In genomic region chr16:20899503-20900298, GRCh38 we compare ENCODE assay signal across 8 cellular contexts. TPM values are rescaled to one million over a fixed set of nuclear protein-coding genes. Genes with fewer than 3 reads are reported as not detected.
DNase-seq lines count a peak whose midpoint lies in the region; ATAC-seq and TF ChIP-seq lines count a peak whose summit lies in the region.

No MANE protein-coding gene starts in this region.

- intact Hi-C loops in spleen (cut with DNase I; ENCODE audit: low total_unique reads): no loop called here

- H3K36me3 Mint-ChIP-seq in activated naive CD8-positive, alpha-beta T cell treated with anti-CD3 and anti-CD28 coated beads for 36 hours: peaks cover 35% of the 10 kb centered on the region

- H3K27ac Mint-ChIP-seq in activated naive CD8-positive, alpha-beta T cell treated with anti-CD3 and anti-CD28 coated beads for 36 hours: peak overlapping the region; percentile 91

- WGBS in spleen, 5 donors: 0 to 2% (median 1%) methylated on average over 23 of the region's 23 CpGs

- H3K9me3 Mint-ChIP-seq in activated naive CD8-positive, alpha-beta T cell treated with anti-CD3 and anti-CD28 coated beads for 36 hours: peaks cover 3% of the 10 kb centered on the region

- no peak for TF ChIP-seq POLR2A in spleen (IDR thresholded peaks at IDR 0.05)

- peak overlapping the region; percentile 83 for H3K4me3 Mint-ChIP-seq in activated naive CD8-positive, alpha-beta T cell treated with anti-CD3 and anti-CD28 coated beads for 36 hours

- H3K4me3 ChIP-seq in BE2C (ENCODE audit: low read depth, low read length) (peak overlapping the region; percentile 87), HUES48 (ENCODE audit: low read depth, low read length) (peak overlapping the region; percentile 80), iPS-18a (ENCODE audit: low read length) (peak overlapping the region; percentile 91), spleen (peak overlapping the region; percentile 70 to 94 (median 90))

- H3K27me3 ChIP-seq in BE2C (no peaks in the 10 kb centered on the region), HUES48 (ENCODE audit: control insufficient read depth, insufficient read depth, low read length) (no peaks in the 10 kb centered on the region), iPS-18a (ENCODE audit: control insufficient read depth, insufficient read depth, low read length) (no peaks in the 10 kb centered on the region), spleen (replicated peaks in 1 of 7) (no peaks in the 10 kb centered on the region)

- H3K36me3 ChIP-seq in BE2C (peaks cover 4% of the 10 kb centered on the region), HUES48 (ENCODE audit: control insufficient read depth, insufficient read depth, low read length) (peaks cover 27% of the 10 kb centered on the region), iPS-18a (ENCODE audit: control insufficient read depth, low read depth, low read length) (peaks cover 5% of the 10 kb centered on the region), spleen (peaks cover 0 to 37% (median 4%) of the 10 kb centered on the region in 6 donors)

- ATAC-seq in HG03342 (IDR thresholded peaks at IDR 0.05; ENCODE audit: unreplicated experiment) (no peak), GM18870 (IDR thresholded peaks at IDR 0.05; ENCODE audit: unreplicated experiment) (no peak)

- H3K9me3 ChIP-seq in BE2C: no peaks in the 10 kb centered on the region
- no peaks in the 10 kb centered on the region for H3K9me3 ChIP-seq in HUES48 (ENCODE audit: control insufficient read depth, insufficient read depth, low read length)
- H3K9me3 ChIP-seq in iPS-18a (ENCODE audit: control insufficient read depth, low read depth, low read length): no peaks in the 10 kb centered on the region
- no peaks in the 10 kb centered on the region for H3K9me3 ChIP-seq in spleen

- no peaks in the 10 kb centered on the region for H3K27me3 Mint-ChIP-seq in activated naive CD8-positive, alpha-beta T cell treated with anti-CD3 and anti-CD28 coated beads for 36 hours

- H3K9ac ChIP-seq in HUES48 (ENCODE audit: low read depth, low read length) (peak overlapping the region; percentile 49; the same call in 1 of the 2 replicates), iPS-18a (ENCODE audit: low read length) (peak overlapping the region; percentile 66)

- no peaks in the 10 kb centered on the region; the same call in 1 of the 2 replicates for H3K4me1 ChIP-seq in BE2C
- H3K4me1 ChIP-seq in HUES48 (ENCODE audit: control insufficient read depth, insufficient read depth, low read length): peaks cover 33% of the 10 kb centered on the region
- peaks cover 7% of the 10 kb centered on the region for H3K4me1 ChIP-seq in iPS-18a (ENCODE audit: control insufficient read depth, low read depth, low read length)
- peaks cover 32 to 76% (median 55%) of the 10 kb centered on the region in 6 donors for H3K4me1 ChIP-seq in spleen

- peaks cover 59% of the 10 kb centered on the region for H3K4me1 Mint-ChIP-seq in activated naive CD8-positive, alpha-beta T cell treated with anti-CD3 and anti-CD28 coated beads for 36 hours

- DNase-seq in BE2C (no peak), spleen (peak; percentile 87), T1000 (lab: John Stamatoyannopoulos, UW) (no peak)
- DNase-seq in activated naive CD8-positive, alpha-beta T cell treated with anti-CD3 and anti-CD28 coated beads for 36 hours: no peak

- TF ChIP-seq CTCF in BE2C (IDR thresholded peaks at IDR 0.05; ENCODE audit: low read depth, low read length) (no peak), spleen (IDR thresholded peaks at IDR 0.05 in 8 of 11, conservative IDR thresholded peaks at IDR 0.05 in 3 of 11) (no peak)

- peak overlapping the region; percentile 72 for H3K27ac ChIP-seq in HUES48 (ENCODE audit: low read depth, low read length)
- no peak overlapping the region for H3K27ac ChIP-seq in iPS-18a (ENCODE audit: low read length)
- H3K27ac ChIP-seq in spleen: peak overlapping the region; percentile 86 to 99 (median 97)

RNA-seq across cellular contexts. Expression of gene DCUN1D3, which starts 0.5 kb away (rescaled TPM):
- 7.5 TPM for polyA plus RNA-seq in BE2C (2012; ENCODE audit: insufficient read depth, insufficient read length, low read depth)
- total RNA-seq in activated naive CD8-positive, alpha-beta T cell treated with anti-CD3 and anti-CD28 coated beads for 36 hours: 1 to 10 TPM; 7.7 to 8.2 TPM
- 10 to 100 TPM in 4 of 7 donors, 1 to 10 TPM in 3; 6.8 to 13.7 (median 10.1) TPM for total RNA-seq in spleen
- 1 to 10 TPM; 1.0 to 3.0 (median 1.3) TPM for polyA plus RNA-seq in spleen

RNA-seq across cellular contexts. Expression of gene LYRM1, which starts 0.9 kb away (rescaled TPM):
- polyA plus RNA-seq in BE2C (2012; ENCODE audit: insufficient read depth, insufficient read length, low read depth): 17.4 TPM
- 10 to 100 TPM; 22.8 to 25.0 TPM for total RNA-seq in activated naive CD8-positive, alpha-beta T cell treated with anti-CD3 and anti-CD28 coated beads for 36 hours
- 10 to 100 TPM; 15.3 to 25.4 (median 22.8) TPM for total RNA-seq in spleen
- 10 to 100 TPM; 35.8 to 47.2 (median 39.4) TPM for polyA plus RNA-seq in spleen
